In genomic region chr12:24496755-24497154, GRCh38 we compare ENCODE assay signal across 21 cellular contexts.
DNase-seq lines count a peak whose midpoint lies in the region; ATAC-seq and TF ChIP-seq lines count a peak whose summit lies in the region.
"Had no signal": no experiment of that assay in that cellular context is flagged by ENCODE, and none has a peak within 500 bp of the region (broad histone marks: within the 10 kb centered on the region; RNA-seq: fewer than 3 reads in every experiment).

No MANE protein-coding gene starts in this region.

- no peaks in the 10 kb centered on the region for H3K9me3 ChIP-seq in Loucy (ENCODE audit: insufficient read depth, low read depth, low read length)
- no peaks in the 10 kb centered on the region for H3K9me3 ChIP-seq in subcutaneous abdominal adipose tissue (ENCODE audit: control insufficient read depth in 5 of 5, low read length in 5 of 5)
- H3K9me3 ChIP-seq: ascending aorta, gastrocnemius medialis, transverse colon had no signal

- 0 out of 2 replicates have a peak, but pooled peaks cover 4% of the 10 kb centered on the region for H3F3A ChIP-seq in Loucy (ENCODE audit: low read depth)

- no peaks in the 10 kb centered on the region for H3K27me3 Mint-ChIP-seq in stimulated activated naive CD8-positive, alpha-beta T cell treated with anti-CD3 and anti-CD28 coated beads, Interleukin-15, amount 100 ng/mL, for 72 hours
- no peaks in the 10 kb centered on the region for H3K27me3 Mint-ChIP-seq in activated T-helper 2 cell treated with anti-CD3 and anti-CD28 coated beads, Interferon-gamma antibody, Interleukin-2, Interleukin-4, amounts not matched to agents 10 μg/mL and 5 μg/mL and 100 μg/mL, durations not matched to agents 14 hours and 24 hours and 36 hours (ENCODE audit: low read depth)
- H3K27me3 Mint-ChIP-seq: activated B cell treated with CpG ODN at 0.5 μM for 24 hours, T-cell had no signal

- H3K9ac ChIP-seq in Loucy (ENCODE audit: low read depth, low read length, poor library complexity, severe bottlenecking), result no peak overlapping the region
- H3K9ac ChIP-seq in subcutaneous abdominal adipose tissue (ENCODE audit: low read length in 5 of 5), result no peak overlapping the region

- no peak overlapping the region for H3K4me3 ChIP-seq in Loucy (ENCODE audit: low read length, poor library complexity, severe bottlenecking)
- H3K4me3 ChIP-seq in brain microvascular endothelial cell (ENCODE audit: low read depth, low read length), result no peak overlapping the region
- peak overlapping the region in 1 of 5 donors; percentile 6 for H3K4me3 ChIP-seq in subcutaneous abdominal adipose tissue (ENCODE audit: low read depth in 1 of 5, low read length in 5 of 5)
- H3K4me3 ChIP-seq: ascending aorta, gastrocnemius medialis, GM23338, transverse colon had no signal

- H3K4me1 ChIP-seq in Loucy (ENCODE audit: insufficient read depth, low read length, poor library complexity, severe bottlenecking) (peaks cover 46% of the 10 kb centered on the region), subcutaneous abdominal adipose tissue (ENCODE audit: control insufficient read depth in 5 of 5, insufficient read depth in 5 of 5, low read length in 5 of 5) (peaks cover 0 to 57% (median 29%) of the 10 kb centered on the region in 5 donors)

- ATAC-seq in stimulated activated naive CD8-positive, alpha-beta T cell treated with anti-CD3 and anti-CD28 coated beads, Interleukin-15, amount 100 ng/mL, for 72 hours, result no peak
- ATAC-seq: GM23338, Panc1, T-cell had no signal

- no peaks in the 10 kb centered on the region for H3K9me3 Mint-ChIP-seq in stimulated activated naive CD8-positive, alpha-beta T cell treated with anti-CD3 and anti-CD28 coated beads, Interleukin-15, amount 100 ng/mL, for 72 hours
- H3K9me3 Mint-ChIP-seq in activated T-helper 2 cell treated with anti-CD3 and anti-CD28 coated beads, Interferon-gamma antibody, Interleukin-2, Interleukin-4, amounts not matched to agents 10 μg/mL and 5 μg/mL and 100 μg/mL, durations not matched to agents 14 hours and 24 hours and 36 hours, result no peaks in the 10 kb centered on the region
- H3K9me3 Mint-ChIP-seq: activated B cell treated with CpG ODN at 0.5 μM for 24 hours, GM23338, T-cell had no signal

- no peaks in the 10 kb centered on the region for H3K4me1 Mint-ChIP-seq in stimulated activated naive CD8-positive, alpha-beta T cell treated with anti-CD3 and anti-CD28 coated beads, Interleukin-15, amount 100 ng/mL, for 72 hours
- H3K4me1 Mint-ChIP-seq in activated T-helper 2 cell treated with anti-CD3 and anti-CD28 coated beads, Interferon-gamma antibody, Interleukin-2, Interleukin-4, amounts not matched to agents 10 μg/mL and 5 μg/mL and 100 μg/mL, durations not matched to agents 14 hours and 24 hours and 36 hours (ENCODE audit: low read depth), result no peaks in the 10 kb centered on the region
- H3K4me1 Mint-ChIP-seq: T-cell had no signal

- H3K4me2 ChIP-seq in Loucy (ENCODE audit: low read depth, low read length, poor library complexity, severe bottlenecking), result peak overlapping the region; percentile 5
- H3K4me2 ChIP-seq: GM23338 had no signal

- H3K27me3 ChIP-seq in Loucy (ENCODE audit: insufficient read depth, low read length, poor library complexity, severe bottlenecking), result no peaks in the 10 kb centered on the region
- H3K27me3 ChIP-seq in brain microvascular endothelial cell (replicated peaks), result no peaks in the 10 kb centered on the region
- no peaks in the 10 kb centered on the region for H3K27me3 ChIP-seq in subcutaneous abdominal adipose tissue (ENCODE audit: control insufficient read depth in 5 of 5, insufficient read depth in 4 of 5, low read length in 5 of 5)
- H3K27me3 ChIP-seq: ascending aorta, gastrocnemius medialis, transverse colon had no signal

- peaks cover 31% of the 10 kb centered on the region for H3K79me2 ChIP-seq in Loucy (ENCODE audit: insufficient read depth, low read length)

- H3K36me3 Mint-ChIP-seq in activated T-helper 2 cell treated with anti-CD3 and anti-CD28 coated beads, Interferon-gamma antibody, Interleukin-2, Interleukin-4, amounts not matched to agents 10 μg/mL and 5 μg/mL and 100 μg/mL, durations not matched to agents 14 hours and 24 hours and 36 hours (ENCODE audit: low read depth), result no peaks in the 10 kb centered on the region
- H3K36me3 Mint-ChIP-seq: T-cell had no signal

- H3K27ac ChIP-seq in brain microvascular endothelial cell, result no peak overlapping the region
- H3K27ac ChIP-seq in subcutaneous abdominal adipose tissue (ENCODE audit: low read depth, low read length), result peak overlapping the region; percentile 81
- H3K27ac ChIP-seq: ascending aorta had no signal

- no peaks in the 10 kb centered on the region for H3K9me2 ChIP-seq in Loucy (replicated peaks; ENCODE audit: low read depth, low read length)

- in situ Hi-C loops in brain microvascular endothelial cell (cut with HindIII; ENCODE audit: low pct_ligation_motif_present, low sequenced_read_pairs) (no loop called here), KBM-7 (cut with MboI; ENCODE audit: low pct_unique_long_range_greater_than_20kb, low sequenced_read_pairs) (no loop called here)

- H3K36me3 ChIP-seq in Loucy (ENCODE audit: insufficient read depth, low read length), result no peaks in the 10 kb centered on the region
- no peaks in the 10 kb centered on the region for H3K36me3 ChIP-seq in brain microvascular endothelial cell (replicated peaks)
- H3K36me3 ChIP-seq in subcutaneous abdominal adipose tissue (ENCODE audit: control insufficient read depth in 5 of 5, insufficient read depth in 5 of 5, low read length in 5 of 5), result no peaks in the 10 kb centered on the region
- H3K36me3 ChIP-seq: ascending aorta, gastrocnemius medialis, transverse colon had no signal

- H3K27ac Mint-ChIP-seq in stimulated activated naive CD8-positive, alpha-beta T cell treated with anti-CD3 and anti-CD28 coated beads, Interleukin-15, amount 100 ng/mL, for 72 hours, result no peak overlapping the region
- no peak overlapping the region for H3K27ac Mint-ChIP-seq in activated T-helper 2 cell treated with anti-CD3 and anti-CD28 coated beads, Interferon-gamma antibody, Interleukin-2, Interleukin-4, amounts not matched to agents 10 μg/mL and 5 μg/mL and 100 μg/mL, durations not matched to agents 14 hours and 24 hours and 36 hours
- H3K27ac Mint-ChIP-seq: activated B cell treated with CpG ODN at 0.5 μM for 24 hours, GM23338, T-cell had no signal

- intact Hi-C loops in activated T-helper 2 cell treated with anti-CD3 and anti-CD28 coated beads, Interferon-gamma antibody, Interleukin-2, Interleukin-4, amounts not matched to agents 10 μg/mL and 5 μg/mL and 100 μg/mL, durations not matched to agents 14 hours and 24 hours and 36 hours (cut with micrococcal nuclease), result no loop called here

- no peak for TF ChIP-seq CTCF in Loucy (conservative IDR thresholded peaks at IDR 0.05; ENCODE audit: low read length)
- no peak for TF ChIP-seq CTCF in brain microvascular endothelial cell (IDR thresholded peaks at IDR 0.05; ENCODE audit: low read depth, low read length, missing control alignments)

- no peaks in the 10 kb centered on the region for H4K20me1 ChIP-seq in Loucy (ENCODE audit: insufficient read depth, low read length, poor library complexity, severe bottlenecking)

- H3K4me3 Mint-ChIP-seq in stimulated activated naive CD8-positive, alpha-beta T cell treated with anti-CD3 and anti-CD28 coated beads, Interleukin-15, amount 100 ng/mL, for 72 hours, result no peak overlapping the region
- H3K4me3 Mint-ChIP-seq in activated T-helper 2 cell treated with anti-CD3 and anti-CD28 coated beads, Interferon-gamma antibody, Interleukin-2, Interleukin-4, amounts not matched to agents 10 μg/mL and 5 μg/mL and 100 μg/mL, durations not matched to agents 14 hours and 24 hours and 36 hours (ENCODE audit: low read depth), result no peak overlapping the region
- H3K4me3 Mint-ChIP-seq: activated B cell treated with CpG ODN at 0.5 μM for 24 hours, GM23338, T-cell had no signal

- no peak overlapping the region for H2AFZ ChIP-seq in Loucy (ENCODE audit: low read length)
- H2AFZ ChIP-seq: GM23338 had no signal

- DNase-seq in brain microvascular endothelial cell (peak; percentile 68), hepatic stellate cell (ENCODE audit: low spot score) (peak; percentile 19), occipital lobe (lab: John Stamatoyannopoulos, UW) (no peak), KBM-7 (no peak)
- DNase-seq in stimulated activated naive CD8-positive, alpha-beta T cell treated with anti-CD3 and anti-CD28 coated beads, Interleukin-15, amount 100 ng/mL, for 72 hours, result no peak
- no peak for DNase-seq in activated T-helper 2 cell treated with anti-CD3 and anti-CD28 coated beads, Interferon-gamma antibody, Interleukin-2, Interleukin-4, amounts not matched to agents 10 μg/mL and 5 μg/mL and 100 μg/mL, durations not matched to agents 14 hours and 24 hours and 36 hours (ENCODE audit: low spot score)
- DNase-seq: activated B cell treated with CpG ODN at 0.5 μM for 24 hours; activated effector memory CD4-positive, alpha-beta T cell treated with Interleukin-2 at 50 U/mL for 16 hours; gastrocnemius medialis; MM.1S; NCI-H2029; NCI-H748 treated with DMSO at 0.1 percent for 48 hours; right cardiac atrium; stimulated activated CD4-positive, alpha-beta T cell treated with anti-CD3 and anti-CD28 coated beads, Interleukin-4, amount 100 ng/mL, for 1 hour; T-cell; transverse colon had no signal

Comparison
In these comparisons a context has a peak if more than half of its experiments do, and no peak if none do; other contexts are left out.
1. DNase-seq: peak in brain microvascular endothelial cell (single experiment) and hepatic stellate cell (single experiment); none in stimulated activated naive CD8-positive, alpha-beta T cell treated with anti-CD3 and anti-CD28 coated beads, Interleukin-15, amount 100 ng/mL, for 72 hours (0 of 2), activated T-helper 2 cell treated with anti-CD3 and anti-CD28 coated beads, Interferon-gamma antibody, Interleukin-2, Interleukin-4, amounts not matched to agents 10 μg/mL and 5 μg/mL and 100 μg/mL, durations not matched to agents 14 hours and 24 hours and 36 hours (single experiment), occipital lobe (single experiment) and KBM-7 (single experiment).